In the genomic region with DNA sequence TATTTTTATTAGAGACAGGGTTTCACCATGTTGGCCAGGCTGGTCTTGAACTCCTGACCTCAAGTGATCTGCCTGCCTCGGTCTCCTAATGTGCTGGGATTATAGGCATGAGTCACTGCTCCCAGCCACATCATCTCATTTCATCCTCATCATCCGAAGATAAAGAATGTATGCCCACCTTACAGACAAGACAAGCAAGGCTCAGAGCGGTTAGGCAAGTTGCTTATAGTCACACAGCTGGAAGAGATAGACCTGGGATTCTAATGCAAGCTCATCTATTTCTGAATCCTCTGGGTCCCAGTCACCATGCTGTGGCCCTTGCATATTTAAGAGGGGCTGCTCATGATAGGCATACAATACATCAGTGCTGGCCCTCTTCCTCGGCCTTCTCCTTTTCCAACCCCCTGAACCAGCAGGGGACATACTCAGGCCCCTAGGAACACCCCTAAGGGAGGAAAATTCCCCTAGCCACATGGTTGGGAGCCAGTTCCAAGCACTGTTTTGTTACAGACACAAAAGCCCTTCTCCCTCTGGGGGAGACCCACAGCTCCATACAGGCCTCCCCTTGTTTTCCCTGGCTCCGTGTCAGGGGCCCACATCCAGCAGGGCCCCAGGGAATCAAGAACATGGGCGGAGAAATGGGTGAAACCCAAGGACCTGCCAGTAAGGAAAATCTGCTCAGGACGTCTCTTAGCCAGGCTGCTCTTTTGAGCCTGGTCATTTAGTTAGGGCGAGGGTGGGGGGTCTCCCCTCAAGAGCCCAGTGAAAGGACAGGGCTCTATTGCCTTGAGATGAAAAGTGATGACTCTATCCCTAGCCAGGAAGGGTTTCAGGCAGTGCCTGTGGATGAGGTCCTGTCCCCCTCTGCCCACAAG, we compare ENCODE assay signal across 10 cellular contexts. TPM values are rescaled to one million over a fixed set of nuclear protein-coding genes. Genes with fewer than 3 reads are reported as not detected.
DNase-seq lines count a peak whose midpoint lies in the region; ATAC-seq and TF ChIP-seq lines count a peak whose summit lies in the region.
"Had no signal": no experiment of that assay in that cellular context is flagged by ENCODE, and none has a peak within 500 bp of the region (broad histone marks: within the 10 kb centered on the region; RNA-seq: fewer than 3 reads in every experiment).

No MANE protein-coding gene starts in this region.

- ATAC-seq in foreskin keratinocyte: no peak

- H3K4me1 ChIP-seq in HUES64 (ENCODE audit: insufficient read depth, low read length) (peaks cover 34% of the 10 kb centered on the region), liver (ENCODE audit: control insufficient read depth in 4 of 4, insufficient read depth in 4 of 4, low read length in 3 of 4) (peaks cover 33 to 92% (median 87%) of the 10 kb centered on the region in 4 donors), foreskin keratinocyte (peaks cover 27% of the 10 kb centered on the region)

- H3K9ac ChIP-seq in HUES64 (ENCODE audit: low read depth, low read length) (peak overlapping the region; percentile 10; the same call in 1 of the 2 replicates), liver (ENCODE audit: low read depth in 1 of 2, low read length in 2 of 2) (peak overlapping the region in 1 of 2 donors; percentile 45)

- H3K27me3 ChIP-seq in HUES64 (ENCODE audit: insufficient read depth, low read length) (no peaks in the 10 kb centered on the region), liver (ENCODE audit: control insufficient read depth in 4 of 4, insufficient read depth in 4 of 4, low read length in 3 of 4) (no peaks in the 10 kb centered on the region), foreskin keratinocyte (no peaks in the 10 kb centered on the region)

- H3K4me3 ChIP-seq in HUES64 (ENCODE audit: low read length) (no peak overlapping the region), coronary artery (peak overlapping the region; percentile 56), liver (ENCODE audit: low read depth in 1 of 3, low read length in 3 of 3) (peak overlapping the region in 2 of 3 donors; percentile 1 to 5), skin epidermis (no peak overlapping the region)

- 78% methylated on average over 8 of the region's 8 CpGs for WGBS in HUES64
- WGBS in liver: 79% methylated on average over 8 of the region's 8 CpGs

- TF ChIP-seq CTCF in coronary artery (IDR thresholded peaks at IDR 0.05) (no peak), liver (IDR thresholded peaks at IDR 0.05; ENCODE audit: low read depth, low read length, missing input control) (no peak), foreskin keratinocyte (conservative IDR thresholded peaks at IDR 0.05) (no peak)

- H3K9me3 ChIP-seq in HUES64 (ENCODE audit: insufficient read depth, low read depth, low read length): no peaks in the 10 kb centered on the region
- no peaks in the 10 kb centered on the region for H3K9me3 ChIP-seq in liver (ENCODE audit: control insufficient read depth in 4 of 4, low read length in 3 of 4)

- DNase-seq in coronary artery (ENCODE audit: low spot score) (no peak), NCI-H524 treated with DMSO at 0.1 percent for 48 hours (lab: John Stamatoyannopoulos, UW) (no peak), foreskin keratinocyte (no peak)
- DNase-seq in activated CD4-positive, alpha-beta T cell treated with anti-CD3 and anti-CD28 coated beads, Interleukin-2, amount 50 U/mL, for 1 hour: no peak
- DNase-seq in stimulated activated CD4-positive, alpha-beta T cell treated with anti-CD3 and anti-CD28 coated beads, Interleukin-12 subunit alpha, Interleukin-12 subunit beta, amount 100 ng/mL, for 4 hours: no peak
- DNase-seq: CD8-positive, alpha-beta memory T cell; NCI-H774 had no signal

- TF ChIP-seq RAD21 in liver (IDR thresholded peaks at IDR 0.05): no peak

- H3K27ac ChIP-seq in HUES64 (ENCODE audit: low read depth, low read length): peak overlapping the region; percentile 41; the same call in 1 of the 2 replicates
- H3K27ac ChIP-seq in coronary artery: peak overlapping the region; percentile 96 to 100
- peak overlapping the region; percentile 81 to 93 for H3K27ac ChIP-seq in liver (ENCODE audit: low read depth in 1 of 2, low read length in 2 of 2)
- H3K27ac ChIP-seq in skin epidermis: peak overlapping the region in 15 of 21 experiments; percentile 6 to 88 (median 55)
- H3K27ac ChIP-seq in foreskin keratinocyte: no peak overlapping the region

- no peaks in the 10 kb centered on the region for H3K36me3 ChIP-seq in HUES64 (ENCODE audit: insufficient read depth, low read length)
- H3K36me3 ChIP-seq in liver (ENCODE audit: control insufficient read depth in 4 of 4, insufficient read depth in 3 of 4, low read depth in 1 of 4, low read length in 3 of 4): peaks cover 0 to 7% (median 3%) of the 10 kb centered on the region in 4 donors

TF ChIP-seq in liver, 16 proteins besides CTCF, POLR2A, EP300 and RAD21:
- no peak for TF ChIP-seq JUND (IDR thresholded peaks at IDR 0.05)
- TF ChIP-seq TAF1 (conservative IDR thresholded peaks at IDR 0.05): no peak

RNA-seq across cellular contexts. Expression of a gene that starts 6.9 kb away (rescaled TPM):
- polyA plus RNA-seq in HUES64 (2013, experiment 1 of 2): 7.7 TPM
- polyA plus RNA-seq in HUES64 (2013, experiment 2 of 2): 7.4 TPM
- total RNA-seq in liver: 10 to 100 TPM; 42.7 to 96.9 TPM
- polyA plus RNA-seq in liver: 10 to 100 TPM; 49.3 to 87.2 TPM
- total RNA-seq in foreskin keratinocyte: 176 and 188 TPM in 2 replicates
- 193 and 199 TPM in 2 replicates for polyA plus RNA-seq in foreskin keratinocyte

RNA-seq across cellular contexts. Expression of a gene that starts 31.0 kb away (rescaled TPM):
- polyA plus RNA-seq in HUES64 (2013, experiment 1 of 2): 34.2 TPM
- polyA plus RNA-seq in HUES64 (2013, experiment 2 of 2): 30.6 TPM
- total RNA-seq in liver (1 to 10 TPM in 1 of 2 donors, under 1 TPM in 1; 0.67 to 1.4 TPM), foreskin keratinocyte (56.2 and 59.1 TPM in 2 replicates)
- polyA plus RNA-seq in liver (1 to 10 TPM in 1 of 2 donors, under 1 TPM in 1; 0.36 to 2.2 TPM), foreskin keratinocyte (116 and 136 TPM in 2 replicates)

RNA-seq across cellular contexts. Expression of a gene that starts 38.9 kb away (rescaled TPM):
- 20.3 TPM for polyA plus RNA-seq in HUES64 (2013, experiment 1 of 2)
- polyA plus RNA-seq in HUES64 (2013, experiment 2 of 2): 22.3 TPM
- 1 to 10 TPM; 1.2 to 2.0 TPM for total RNA-seq in liver
- 1 to 10 TPM; 1.1 to 1.4 TPM for polyA plus RNA-seq in liver
- total RNA-seq in foreskin keratinocyte: 46.1 and 50.4 TPM in 2 replicates
- polyA plus RNA-seq in foreskin keratinocyte: 8.8 and 12.3 TPM in 2 replicates

Comparison
In these comparisons a context has a peak if more than half of its experiments do, and no peak if none do; other contexts are left out.
1. H3K4me3 ChIP-seq: peak in coronary artery (single experiment) and liver (2 of 3); none in HUES64 (single experiment) and skin epidermis (0 of 7).
2. RNA of a gene that starts 31.0 kb away (total RNA-seq): 56.2 to 59.1 TPM in foreskin keratinocyte; 0.67 to 1.4 TPM in liver; every median in the first group is over 10 times any median in the second.
3. RNA of a gene that starts 38.9 kb away (total RNA-seq): 46.1 to 50.4 TPM in foreskin keratinocyte; 1.2 to 2.0 TPM in liver; every median in the first group is over 10 times any median in the second.